ENCODE assay signal across 8 cellular contexts in genomic region chr9:85786116-85786515, GRCh38. TPM values are rescaled to one million over a fixed set of nuclear protein-coding genes. Genes with fewer than 3 reads are reported as not detected.
DNase-seq lines count a peak whose midpoint lies in the region; ATAC-seq, FAIRE-seq and TF ChIP-seq lines count a peak whose summit lies in the region.
"Not testable (repeated sequence)": the region's sequence is repeated elsewhere in the genome, so short reads cannot be mapped to it uniquely, and the experiment has no call there.

No MANE protein-coding gene starts in this region.

- not testable (repeated sequence) for H3K4me3 Mint-ChIP-seq in H9, mesothelial cell of epicardium

- not testable (repeated sequence) for BruUV-seq in PC-3 (replicated peaks; lab: Mats Ljungman, UMichigan); K562 (replicated peaks; lab: Mats Ljungman, UMichigan)

- in situ Hi-C loops in K562 (cut with MboI): loop anchor here (25.0 kb wide), 1 partner anchor 1399 kb away; no protein-coding TSS in a partner anchor

- not testable (repeated sequence) for H3T11ph ChIP-seq in H9 (ENCODE audit: low read length)

- not testable (repeated sequence) for H3K36me3 ChIP-seq in PC-3 (ENCODE audit: low read depth, low read length); K562 (ENCODE audit: control insufficient read depth, insufficient read depth, low read length)

- not testable (repeated sequence) for H3K27ac Mint-ChIP-seq in H9, mesothelial cell of epicardium

- H3K79me1 ChIP-seq in H9 (ENCODE audit: insufficient read depth, low read depth, low read length, poor library complexity, severe bottlenecking): not testable (repeated sequence)

- H3K4me1 Mint-ChIP-seq in H9: not testable (repeated sequence)
- peaks cover 10% of the 10 kb centered on the region for H3K4me1 Mint-ChIP-seq in mesothelial cell of epicardium

- H4K20me1 ChIP-seq in H9 (ENCODE audit: control insufficient read depth, insufficient read depth, insufficient read length); PC-3 (ENCODE audit: low read length); K562 (replicated peaks; ENCODE audit: control insufficient read depth, insufficient read depth, low read length): not testable (repeated sequence)

- H2BK5ac ChIP-seq in H9 (ENCODE audit: insufficient read length, low read length): not testable (repeated sequence)

- not testable (repeated sequence) for H3K23ac ChIP-seq in H9 (ENCODE audit: insufficient read length, low read depth, low read length)

- not testable (repeated sequence) for H3K4me3 ChIP-seq in PC-3 (ENCODE audit: low read length); K562; right cardiac atrium (ENCODE audit: low read length)

- not testable (repeated sequence) for H3K56ac ChIP-seq in H9 (ENCODE audit: insufficient read length, low read depth, low read length)

- not testable (repeated sequence) for H3K18ac ChIP-seq in H9 (ENCODE audit: insufficient read length, low read depth, low read length)

- H2BK20ac ChIP-seq in H9 (ENCODE audit: low read depth, low read length, poor library complexity, severe bottlenecking): not testable (repeated sequence)

- H2AFZ ChIP-seq in H9 (ENCODE audit: low read length); PC-3 (ENCODE audit: low read length); K562 (ENCODE audit: low read depth, low read length): not testable (repeated sequence)

- ATAC-seq in PC-3 (peak; percentile 53), K562 (peak; percentile 67), esophagus mucosa (peak; percentile 69), right cardiac atrium (peak; percentile 56 to 69), sciatic nerve (peak; percentile 80)

- not testable (repeated sequence) for H4K91ac ChIP-seq in H9 (ENCODE audit: insufficient read length, low read depth, low read length)

- H2BK15ac ChIP-seq in H9 (ENCODE audit: low read depth, low read length): not testable (repeated sequence)

- not testable (repeated sequence) for TF ChIP-seq EP300 in K562 (IDR thresholded peaks at IDR 0.05; ENCODE audit: low read length)

- H3K4me1 ChIP-seq in H9 (ENCODE audit: insufficient read depth, low read length); PC-3 (ENCODE audit: insufficient read depth, low read length); K562 (replicated peaks in 1 of 2; ENCODE audit: control insufficient read depth in 2 of 2, insufficient read depth in 2 of 2, low read length in 2 of 2); right cardiac atrium (ENCODE audit: control insufficient read depth, insufficient read depth, low read length): not testable (repeated sequence)

- H3K14ac ChIP-seq in H9 (ENCODE audit: insufficient read depth, low read length): not testable (repeated sequence)

- not testable (repeated sequence) for H3K9ac ChIP-seq in H9 (ENCODE audit: extremely low read depth, insufficient read length, low read length); PC-3 (ENCODE audit: low read length); K562 (ENCODE audit: insufficient read depth in 1 of 2, low read depth in 2 of 2, low read length in 2 of 2)

- not testable (repeated sequence) for H3K4ac ChIP-seq in H9 (ENCODE audit: low read depth, low read length)

- WGBS in H9 (ENCODE audit: extremely low coverage, insufficient read length, low lambda C conversion rate): no CpG with 5 or more reads among the region's 7 CpGs
- WGBS in K562 (ENCODE audit: insufficient coverage, low coverage, missing lambda C conversion rate): 0% methylated on average over 2 of the region's 7 CpGs
- 5% methylated on average over 6 of the region's 7 CpGs for WGBS in right cardiac atrium

- H3K9me2 ChIP-seq in PC-3 (replicated peaks; ENCODE audit: low read length): not testable (repeated sequence)

- intact Hi-C loops in PC-3 (cut with micrococcal nuclease): loop anchor here (1.0 to 10.0 kb wide), 2 partner anchors 88 to 1391 kb away; no protein-coding TSS in a partner anchor
- intact Hi-C loops in K562 (cut with micrococcal nuclease); sciatic nerve (cut with DNase I): not testable (repeated sequence)
- intact Hi-C loops in right cardiac atrium (cut with DNase I): loop anchor here in 1 of 4 donors (10.0 kb wide), 1 partner anchor 81 kb away; no protein-coding TSS in a partner anchor

- not testable (repeated sequence) for H4K5ac ChIP-seq in H9 (ENCODE audit: insufficient read length, low read depth, low read length)

- not testable (repeated sequence) for H3K27ac ChIP-seq in C4-2B; H9 (ENCODE audit: insufficient read length, low read depth, low read length); PC-3 (ENCODE audit: low read length); K562 (ENCODE audit: extremely low read depth, low read depth, low read length); right cardiac atrium (ENCODE audit: low read length)

- H2BK12ac ChIP-seq in H9 (ENCODE audit: insufficient read length, low read depth, low read length): not testable (repeated sequence)

- not testable (repeated sequence) for H2AK5ac ChIP-seq in H9 (ENCODE audit: insufficient read length, low read length)

- H3K23me2 ChIP-seq in H9 (ENCODE audit: insufficient read length, low read depth, low read length, poor library complexity, severe bottlenecking): not testable (repeated sequence)

- not testable (repeated sequence) for H2BK120ac ChIP-seq in H9 (ENCODE audit: low read depth, low read length, poor library complexity, severe bottlenecking)

- POLR2A ChIA-PET in PC-3 (lab: Charles Lee; ENCODE audit: unreplicated experiment); K562 (lab: Yijun Ruan, JAX): not testable (repeated sequence)

- CTCF ChIA-PET in PC-3 (lab: Charles Lee): interaction anchor here (1.2 kb wide), 1 partner anchor 88 kb away, joined by 5 read pairs; no protein-coding TSS in a partner anchor
- CTCF ChIA-PET in K562 (lab: Yijun Ruan, JAX; ENCODE audit: low intra/inter-chr PET ratio): not testable (repeated sequence)

- TF ChIP-seq RAD21 in K562 (CRISPR knock-in tag; conservative IDR thresholded peaks at IDR 0.05 in 1 of 2, IDR thresholded peaks at IDR 0.05 in 1 of 2): peak; percentile 14 to 16; a peak in 1 of 4 replicates

- not testable (repeated sequence) for H3K9me3 Mint-ChIP-seq in H9, mesothelial cell of epicardium

- not testable (repeated sequence) for H4K8ac ChIP-seq in H9 (replicated peaks; ENCODE audit: insufficient read length, low read depth, low read length)

- not testable (repeated sequence) for H3K9me3 ChIP-seq in H9 (ENCODE audit: control insufficient read depth, low read depth, low read length); PC-3 (ENCODE audit: low read length); K562 (replicated peaks; ENCODE audit: control insufficient read depth, insufficient read depth, low read depth, low read length); right cardiac atrium (ENCODE audit: control insufficient read depth, low read length)

- H3K36me3 Mint-ChIP-seq in H9 (ENCODE audit: insufficient read depth in 1 of 3, low read depth in 3 of 3); mesothelial cell of epicardium: not testable (repeated sequence)

- H3K9me1 ChIP-seq in K562 (ENCODE audit: control insufficient read depth, insufficient read depth, low read length): not testable (repeated sequence)

- not testable (repeated sequence) for TF ChIP-seq POLR2A in K562 (conservative IDR thresholded peaks at IDR 0.05)

- H3K79me2 ChIP-seq in H9 (ENCODE audit: insufficient read depth, low read length); PC-3 (ENCODE audit: low read length); K562 (ENCODE audit: control insufficient read depth, insufficient read depth, low read length): not testable (repeated sequence)

- not testable (repeated sequence) for H3K27me3 Mint-ChIP-seq in H9 (ENCODE audit: low read depth); mesothelial cell of epicardium (ENCODE audit: low read depth)

- not testable (repeated sequence) for H3K27me3 ChIP-seq in H9 (ENCODE audit: insufficient read depth, low read length); PC-3 (ENCODE audit: low read length); K562 (ENCODE audit: control insufficient read depth in 2 of 2, insufficient read depth in 2 of 2, low read length in 2 of 2); right cardiac atrium (ENCODE audit: control insufficient read depth, insufficient read depth)

- DNase-seq in H9; PC-3; K562 (ENCODE audit: extremely low read depth in 1 of 4, low spot score in 3 of 4); right cardiac atrium; mesothelial cell of epicardium (ENCODE audit: low spot score in 2 of 2, unreplicated experiment in 2 of 2); sciatic nerve (ENCODE audit: low spot score): not testable (repeated sequence)

- FAIRE-seq in K562 (lab: Jason Lieb, UNC): peak; percentile 82

- H3F3A ChIP-seq in PC-3 (ENCODE audit: low read length, unreplicated experiment): not testable (repeated sequence)

- not testable (repeated sequence) for H3K4me2 ChIP-seq in H9 (ENCODE audit: insufficient read depth, insufficient read length, low read length); PC-3 (ENCODE audit: low read length); K562 (ENCODE audit: insufficient read depth, low read length)

- TF ChIP-seq CTCF in C4-2B (conservative IDR thresholded peaks at IDR 0.05): peak; percentile 27
- peak; percentile 39; the same call in 1 of the 3 replicates for TF ChIP-seq CTCF in H9 (conservative IDR thresholded peaks at IDR 0.05)
- TF ChIP-seq CTCF in PC-3 (conservative IDR thresholded peaks at IDR 0.05; ENCODE audit: low read depth, low read length); K562 (IDR thresholded peaks at IDR 0.05 in 2 of 3, conservative IDR thresholded peaks at IDR 0.05 in 1 of 3; ENCODE audit: insufficient read depth in 2 of 3, low read depth in 1 of 3, low read length in 3 of 3): not testable (repeated sequence)
- TF ChIP-seq CTCF in mesothelial cell of epicardium (IDR thresholded peaks at IDR 0.05; ENCODE audit: unreplicated experiment): peak; percentile 16

RNA-seq across cellular contexts. Expression of gene AGTPBP1, which starts 44.4 kb away (rescaled TPM):
- total RNA-seq in H9 (2021): 53.1 and 53.3 TPM in 2 replicates
- 5.3 and 6.0 TPM in 2 replicates for total RNA-seq in PC-3 (2014; rRNA removed)
- total RNA-seq in K562 (2011; cell fraction: chromatin; rRNA removed; ENCODE audit: low replicate concordance): 8.1 and 21.7 TPM in 2 replicates
- 2.5 and 2.9 TPM in 2 replicates for total RNA-seq in K562 (2011; cell fraction: nucleolus; rRNA removed)
- 7.2 and 7.7 TPM in 2 replicates for total RNA-seq in K562 (2011; cell fraction: nucleoplasm; rRNA removed)
- 3.0 and 3.9 TPM in 2 replicates for total RNA-seq in K562 (2014; rRNA removed)
- 7.9 and 9.2 TPM in 2 replicates for total RNA-seq in K562 (2014; rRNA removed; fragmentation: Illumina TruSeq; extraction: Trizol)
- 4.8 and 5.3 TPM in 2 replicates for total RNA-seq in K562 (2015; rRNA removed; fragmentation: Illumina TruSeq; extraction: Trizol)
- total RNA-seq in K562 (2021): 5.5 and 5.7 TPM in 2 replicates
- 3.0 and 6.3 TPM in 2 replicates for polyA plus RNA-seq in K562 (2011; rRNA removed)
- polyA plus RNA-seq in K562 (2011; cell fraction: cytosol; rRNA removed): 0.60 and 1.5 TPM in 2 replicates
- 2.5 and 2.7 TPM in 2 replicates for polyA plus RNA-seq in K562 (2011; cell fraction: nucleus; rRNA removed)
- 2.4 and 3.0 TPM in 2 replicates for polyA plus RNA-seq in K562 (2012)
- polyA plus RNA-seq in K562 (2014; fragmentation: Illumina TruSeq; extraction: Trizol): 4.6 and 5.2 TPM in 2 replicates
- polyA plus RNA-seq in K562 (2014; fragmentation: Nextera tagmentation; extraction: Ambion mirVana): 1 to 10 TPM; 1.4 to 1.6 TPM
- 3.5 and 3.6 TPM in 2 replicates for polyA plus RNA-seq in K562 (2014; rRNA removed)
- polyA minus RNA-seq in K562 (2011; rRNA and poly(A)+ RNA removed): 8.2 and 10.0 TPM in 2 replicates
- polyA minus RNA-seq in K562 (2011; cell fraction: cytosol; rRNA and poly(A)+ RNA removed): 2.5 and 3.3 TPM in 2 replicates
- 3.5 and 5.3 TPM in 2 replicates for polyA minus RNA-seq in K562 (2011; cell fraction: nucleus; rRNA and poly(A)+ RNA removed)
- total RNA-seq in esophagus mucosa: 10.3 TPM
- 10 to 100 TPM; 42.5 to 54.8 (median 48.8) TPM for total RNA-seq in right cardiac atrium
- polyA plus RNA-seq in right cardiac atrium: 11.0 TPM
- total RNA-seq in mesothelial cell of epicardium: 26.0 to 27.4 TPM (median 27.0 TPM) in 3 replicates
- total RNA-seq in sciatic nerve: 31.6 TPM
